8 cellular contexts compared by ENCODE assay signal in the genomic region with DNA sequence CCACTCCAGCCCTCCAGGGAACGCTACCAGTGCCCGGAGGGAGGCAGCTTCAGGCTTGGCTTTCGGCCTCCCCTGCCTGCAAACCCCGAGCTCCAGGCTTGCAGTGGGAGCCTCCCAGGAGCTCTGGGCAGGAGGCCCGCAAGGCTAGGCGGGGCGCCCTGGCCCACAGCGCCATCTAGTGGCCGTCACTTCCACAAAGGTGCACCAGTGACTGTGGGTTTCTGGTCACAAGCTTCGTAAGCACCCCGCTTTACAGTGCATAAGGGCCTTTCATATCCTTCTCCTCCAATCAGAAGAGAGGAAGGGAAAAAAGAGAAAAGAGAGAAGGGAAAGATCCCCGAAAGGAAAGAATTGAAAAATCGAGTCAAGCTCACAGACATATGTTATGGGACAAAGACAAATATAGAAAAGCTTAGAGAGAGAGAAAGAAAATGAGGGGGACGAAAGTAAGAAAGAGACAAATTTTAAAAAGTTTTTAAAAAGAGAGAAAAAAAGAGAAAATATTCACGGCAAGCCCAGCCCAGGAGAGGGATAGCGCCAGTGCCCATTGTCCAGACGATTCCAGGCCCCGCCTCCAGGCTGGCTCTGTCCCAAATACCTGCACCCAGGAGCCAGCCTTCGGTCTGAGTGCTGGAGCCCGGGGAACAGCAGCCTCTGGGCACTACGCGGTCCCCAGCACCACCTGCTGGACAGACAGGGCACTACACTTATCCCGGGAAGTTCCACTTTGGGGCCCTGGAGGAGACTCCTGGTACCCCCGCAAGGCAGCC.
A peak's percentile ranks its signal among the peaks of the same experiment; 100 is the strongest.
DNase-seq lines count a peak whose midpoint lies in the region; ATAC-seq, FAIRE-seq and TF ChIP-seq lines count a peak whose summit lies in the region.

No MANE protein-coding gene starts in this region.

- peak overlapping the region in 3 of 6 donors; percentile 14 to 83 (median 76) for H3K27ac Mint-ChIP-seq in naive B cell

- no peak overlapping the region for H3K4me3 ChIP-seq in Karpas-422 (ENCODE audit: low read length)

- H3K4me2 ChIP-seq in Karpas-422 (ENCODE audit: low read depth, low read length, poor library complexity, severe bottlenecking): no peak overlapping the region

- no peaks in the 10 kb centered on the region for H3K36me3 Mint-ChIP-seq in naive B cell

- no peak for FAIRE-seq in RCC 7860 (lab: Jason Lieb, UNC)

- no peak overlapping the region for H3K9ac ChIP-seq in Karpas-422 (ENCODE audit: low read length)

- no peaks in the 10 kb centered on the region for H3K36me3 ChIP-seq in Karpas-422 (ENCODE audit: insufficient read depth, low read length)

- no peaks in the 10 kb centered on the region for H3K9me3 Mint-ChIP-seq in naive B cell

- no peaks in the 10 kb centered on the region for H3K9me3 ChIP-seq in Karpas-422 (ENCODE audit: low read length)

- H3K4me3 Mint-ChIP-seq in naive B cell: peak overlapping the region in 7 of 8 donors; percentile 1 to 74 (median 59)

- H3K9me2 ChIP-seq in Karpas-422 (replicated peaks; ENCODE audit: insufficient read depth, low read length): no peaks in the 10 kb centered on the region

- no peaks in the 10 kb centered on the region for H3K4me1 ChIP-seq in Karpas-422 (ENCODE audit: low read length)

- H3K79me2 ChIP-seq in Karpas-422 (ENCODE audit: low read length): no peaks in the 10 kb centered on the region

- H4K20me1 ChIP-seq in Karpas-422 (ENCODE audit: insufficient read depth, low read depth, low read length): no peaks in the 10 kb centered on the region

- DNase-seq in Karpas-422 (peak; percentile 85), RCC 7860 (ENCODE audit: low spot score) (peak; percentile 66), activated T-helper 1 cell treated with Interleukin-2 at 50 U/mL for 16 hours (ENCODE audit: low read depth) (peak; percentile 41), fibroblast of peridontal ligament (ENCODE audit: extremely low read depth) (peak; percentile 81), naive B cell (peak; percentile 64)
- DNase-seq in stimulated activated CD8-positive, alpha-beta memory T cell treated with anti-CD3 and anti-CD28 coated beads, Interleukin-7, amount 100 ng/mL, for 4 hours (ENCODE audit: low read depth in 2 of 2): peak; percentile 10 to 39

- H3K27ac ChIP-seq in Karpas-422 (ENCODE audit: low read length): no peak overlapping the region

- H3K27me3 ChIP-seq in Karpas-422 (ENCODE audit: low read length): no peaks in the 10 kb centered on the region

- peaks cover 6 to 10% (median 9%) of the 10 kb centered on the region in 3 donors for H3K4me1 Mint-ChIP-seq in naive B cell

- TF ChIP-seq CTCF in GM12874 (IDR thresholded peaks at IDR 0.05; ENCODE audit: insufficient read depth, low read depth, low read length): peak; percentile 97

- H2AFZ ChIP-seq in Karpas-422 (ENCODE audit: low read length): no peak overlapping the region

- H3K27me3 Mint-ChIP-seq in naive B cell: peaks cover 0 to 13% (median 0%) of the 10 kb centered on the region in 3 donors

- ATAC-seq in naive B cell (ENCODE audit: low read depth in 2 of 2): peak; percentile 87
- no peak for ATAC-seq in GM21529 (IDR thresholded peaks at IDR 0.05; ENCODE audit: unreplicated experiment)

Comparison
In these comparisons a context has a peak if more than half of its experiments do, and no peak if none do; other contexts are left out.
1. DNase-seq: peak in every context shown above with its lines; median percentile 85 in Karpas-422; 81 in fibroblast of peridontal ligament; 66 in RCC 7860; 64 in naive B cell; 41 in activated T-helper 1 cell treated with Interleukin-2 at 50 U/mL for 16 hours; 24 in stimulated activated CD8-positive, alpha-beta memory T cell treated with anti-CD3 and anti-CD28 coated beads, Interleukin-7, amount 100 ng/mL, for 4 hours.